In the genomic region with DNA sequence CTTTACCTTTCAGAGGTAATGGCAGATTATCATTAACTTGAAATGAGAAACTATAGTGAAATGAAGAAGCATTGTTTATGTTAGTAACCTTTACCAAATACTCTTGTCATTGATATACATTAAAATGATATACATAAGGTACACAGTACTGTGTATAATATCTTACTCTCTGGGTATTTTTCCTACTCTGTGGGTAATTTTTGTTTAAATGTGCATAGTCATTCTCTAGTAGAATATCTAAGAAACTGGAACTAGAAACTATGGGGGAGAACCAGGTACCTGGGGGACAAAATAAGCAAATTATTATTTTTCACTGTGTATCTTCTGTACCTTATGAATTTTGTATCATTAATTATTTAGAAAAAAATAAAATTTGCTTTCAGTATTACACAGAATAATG, we compare ENCODE assay signal across 18 cellular contexts.
"Had no signal": no experiment of that assay in that cellular context is flagged by ENCODE, and none has a peak within 500 bp of the region (broad histone marks: within the 10 kb centered on the region; RNA-seq: fewer than 3 reads in every experiment).

No MANE protein-coding gene starts in this region.

- H3K27me3 ChIP-seq: colonic mucosa, dorsolateral prefrontal cortex, hepatocyte, neutrophil, ovary, right atrium auricular region, stomach, transverse colon had no signal

- H3K4me1 ChIP-seq: colonic mucosa, right atrium auricular region, stomach had no signal

- H3K9me3 Mint-ChIP-seq: naive thymus-derived CD4-positive, alpha-beta T cell had no signal

- H3K4me2 ChIP-seq: hepatocyte had no signal

- DNase-seq: colonic mucosa; dorsolateral prefrontal cortex; effector CD8-positive, alpha-beta T cell; foreskin melanocyte; head of caudate nucleus; left colon; naive thymus-derived CD4-positive, alpha-beta T cell; ovary; small intestine; stimulated activated CD4-positive, alpha-beta T cell treated with anti-CD3 and anti-CD28 coated beads, Interleukin-12 subunit alpha, Interleukin-12 subunit beta, amount 100 ng/mL, for 4 hours; stimulated activated naive CD4-positive, alpha-beta T cell; stomach; substantia nigra; transverse colon had no signal

- H3K4me3 Mint-ChIP-seq: naive thymus-derived CD4-positive, alpha-beta T cell had no signal

- H3K27ac ChIP-seq: colonic mucosa, hepatocyte, neutrophil, ovary, right atrium auricular region, stomach, thoracic aorta, transverse colon had no signal

- H2AFZ ChIP-seq: hepatocyte had no signal

- FAIRE-seq: small intestine had no signal

- H3K9me3 ChIP-seq: colonic mucosa, neutrophil, ovary, right atrium auricular region, stomach, thoracic aorta, transverse colon had no signal

- H3K36me3 ChIP-seq: colonic mucosa, ovary, right atrium auricular region, transverse colon had no signal

- ATAC-seq: left colon; naive thymus-derived CD4-positive, alpha-beta T cell had no signal

- H3K4me3 ChIP-seq: colonic mucosa, dorsolateral prefrontal cortex, hepatocyte, ovary, right atrium auricular region, stomach, thoracic aorta, transverse colon had no signal

- H3K27me3 Mint-ChIP-seq: naive thymus-derived CD4-positive, alpha-beta T cell had no signal
